10 cellular contexts compared by ENCODE assay signal in genomic region chr12:131607658-131608447, GRCh38.
DNase-seq lines count a peak whose midpoint lies in the region; ATAC-seq and TF ChIP-seq lines count a peak whose summit lies in the region.
"Had no signal": no experiment of that assay in that cellular context is flagged by ENCODE, and none has a peak within 500 bp of the region (broad histone marks: within the 10 kb centered on the region; RNA-seq: fewer than 3 reads in every experiment).

No MANE protein-coding gene starts in this region.

- no peaks in the 10 kb centered on the region for H3K9me3 ChIP-seq in A673 (ENCODE audit: low read depth, low read length, poor library complexity, severe bottlenecking)
- H3K9me3 ChIP-seq: stomach had no signal

- POLR2A ChIA-PET in A673 (lab: Charles Lee; ENCODE audit: low non-redundant PET) = no interaction called here

- H3K27ac Mint-ChIP-seq in activated naive CD4-positive, alpha-beta T cell treated with anti-CD3 and anti-CD28 coated beads, Interleukin-2, amount 50 U/mL, for 72 hours = peak overlapping the region in 1 of 2 donors; percentile 71

- H3K36me3 Mint-ChIP-seq in activated naive CD4-positive, alpha-beta T cell treated with anti-CD3 and anti-CD28 coated beads, Interleukin-2, amount 50 U/mL, for 72 hours = peaks cover 0 to 10% of the 10 kb centered on the region in 2 donors

- DNase-seq in GM13977 (ENCODE audit: low spot score) (peak; percentile 62), NCI-H226 (no peak), NCI-H2227 treated with DMSO at 0.1 percent for 48 hours (lab: John Stamatoyannopoulos, UW) (no peak), A673 (ENCODE audit: low spot score) (no peak)
- no peak for DNase-seq in activated naive CD4-positive, alpha-beta T cell treated with anti-CD3 and anti-CD28 coated beads, Interleukin-2, amount 50 U/mL, for 72 hours (ENCODE audit: low spot score in 2 of 2)
- no peak for DNase-seq in NK-92 treated with Interleukin-12 subunit alpha and Interleukin-12 subunit beta, amount 100 ng/mL, for 24 hours (lab: John Stamatoyannopoulos, UW)
- DNase-seq: NCI-H2029, stomach had no signal

- intact Hi-C loops in A673 (cut with micrococcal nuclease; ENCODE audit: unreplicated experiment) = loop anchor here (5.0 to 10.0 kb wide), 2 partner anchors 107 to 224 kb away; partner anchors contain the start of gene SFSWAP

- no peak overlapping the region for H3K4me3 ChIP-seq in A673 (ENCODE audit: low read depth, low read length, poor library complexity, severe bottlenecking)
- H3K4me3 ChIP-seq: stomach had no signal

- peaks cover 31% of the 10 kb centered on the region for H3K27me3 ChIP-seq in A673 (replicated peaks; ENCODE audit: insufficient read depth, low read depth, low read length, poor library complexity)

- no peak for TF ChIP-seq CTCF in GM13977 (IDR thresholded peaks at IDR 0.05; ENCODE audit: extremely low read depth, insufficient read depth, missing control alignments)
- TF ChIP-seq CTCF in A673 (conservative IDR thresholded peaks at IDR 0.05; ENCODE audit: low read depth, low read length) = no peak

- peak; percentile 73 for ATAC-seq in GM19397 (IDR thresholded peaks at IDR 0.05; ENCODE audit: unreplicated experiment)
- peak; percentile 73 for ATAC-seq in HG03097 (IDR thresholded peaks at IDR 0.05; ENCODE audit: low FRiP score, unreplicated experiment)
- peak; percentile 72 to 84 for ATAC-seq in activated naive CD4-positive, alpha-beta T cell treated with anti-CD3 and anti-CD28 coated beads, Interleukin-2, amount 50 U/mL, for 72 hours

- H3K27ac ChIP-seq in A673 (ENCODE audit: low read depth, low read length, poor library complexity, severe bottlenecking) = no peak overlapping the region

- no TSS peak for BruUV-seq in A673 (replicated peaks; lab: Mats Ljungman, UMichigan)

- H3K9me3 Mint-ChIP-seq in activated naive CD4-positive, alpha-beta T cell treated with anti-CD3 and anti-CD28 coated beads, Interleukin-2, amount 50 U/mL, for 72 hours = peaks cover 0 to under 1% of the 10 kb centered on the region in 2 donors

- H3K36me3 ChIP-seq in A673 (ENCODE audit: insufficient read depth, low read length, poor library complexity, severe bottlenecking) = no peaks in the 10 kb centered on the region
- H3K36me3 ChIP-seq: stomach had no signal

- CTCF ChIA-PET in A673 (lab: Charles Lee) = no interaction called here

- in situ Hi-C loops in GM13977 (cut with MboI; ENCODE audit: low pct_unique_long_range_greater_than_20kb, low sequenced_read_pairs, unreplicated experiment) = no loop called here

- H3K4me1 ChIP-seq in A673 (ENCODE audit: insufficient read depth, low read length, poor library complexity, severe bottlenecking) = no peaks in the 10 kb centered on the region
